1 cellular context compared by ENCODE assay signal in genomic region chr19:49421039-49421877, GRCh38.
TF ChIP-seq lines count a peak whose summit lies in the region.

No MANE protein-coding gene starts in this region.

TF ChIP-seq in K562, 482 proteins besides CTCF, POLR2A, EP300 and RAD21 (continues in another document):
- no peak for TF ChIP-seq SUPT5H (IDR thresholded peaks at IDR 0.05)
- TF ChIP-seq SRF (CRISPR knock-in tag; IDR thresholded peaks at IDR 0.05): 0 out of 4 replicates have a peak, but pooled peaks of 1 of the 2 experiments have one; percentile 22
- 0 out of 2 replicates have a peak, but pooled peaks have one; percentile 24 for TF ChIP-seq ZSCAN29 (IDR thresholded peaks at IDR 0.05)
- peak; percentile 34 for TF ChIP-seq NFYB (IDR thresholded peaks at IDR 0.05; ENCODE audit: extremely low read depth, insufficient read length)
- TF ChIP-seq IRF2 (CRISPR knock-in tag; IDR thresholded peaks at IDR 0.05): no peak
- TF ChIP-seq E2F6 (IDR thresholded peaks at IDR 0.05; ENCODE audit: borderline replicate concordance in 1 of 2, extremely low read depth in 1 of 2, insufficient read depth in 1 of 2, insufficient read length in 1 of 2, low read depth in 1 of 2, low read length in 1 of 2, poor library complexity in 1 of 2, severe bottlenecking in 1 of 2): peak; percentile 87 to 93
- TF ChIP-seq JUNB (CRISPR knock-in tag; conservative IDR thresholded peaks at IDR 0.05): no peak
- peak; percentile 100 for TF ChIP-seq CTBP1 (IDR thresholded peaks at IDR 0.05; ENCODE audit: borderline replicate concordance)
- peak; percentile 76 for TF ChIP-seq CXXC5 (CRISPR knock-in tag; IDR thresholded peaks at IDR 0.05)
- TF ChIP-seq IRF1 (CRISPR knock-in tag; IDR thresholded peaks at IDR 0.05; ENCODE audit: borderline replicate concordance): no peak
- peak; percentile 49; the same call in 1 of the 2 replicates for TF ChIP-seq GABPB1 (CRISPR knock-in tag; IDR thresholded peaks at IDR 0.05)
- TF ChIP-seq PRDM10 (IDR thresholded peaks at IDR 0.05; ENCODE audit: partially characterized antibody): peak; percentile 56
- 0 out of 2 replicates have a peak, but pooled peaks have one; percentile 17 for TF ChIP-seq BHLHE40 (IDR thresholded peaks at IDR 0.05; ENCODE audit: low read length)
- no peak for TF ChIP-seq ZNF24 (IDR thresholded peaks at IDR 0.05)
- no peak for TF ChIP-seq PTBP1 (IDR thresholded peaks at IDR 0.05; ENCODE audit: low read depth, low read length)
- 0 out of 2 replicates have a peak, but pooled peaks have one; percentile 49 for TF ChIP-seq NR1H2 (CRISPR knock-in tag; IDR thresholded peaks at IDR 0.05)
- no peak for TF ChIP-seq ZMIZ1 (IDR thresholded peaks at IDR 0.05; ENCODE audit: low read depth in 2 of 2, low read length in 2 of 2)
- TF ChIP-seq L3MBTL2 (IDR thresholded peaks at IDR 0.05): peak; percentile 87
- TF ChIP-seq KDM1A (IDR thresholded peaks at IDR 0.05): 0 out of 4 replicates have a peak, but pooled peaks of 1 of the 2 experiments have one; percentile 8
- TF ChIP-seq NFE2 (IDR thresholded peaks at IDR 0.05; ENCODE audit: low read depth): no peak
- TF ChIP-seq E2F3 (CRISPR knock-in tag; IDR thresholded peaks at IDR 0.05): peak; percentile 56; the same call in 1 of the 2 replicates
- no peak for TF ChIP-seq ZNF347 (CRISPR knock-in tag; IDR thresholded peaks at IDR 0.05; ENCODE audit: low read depth)
- TF ChIP-seq BRCA1 (IDR thresholded peaks at IDR 0.05): no peak
- 0 out of 2 replicates have a peak, but pooled peaks have one; percentile 20 for TF ChIP-seq BRCA1 (CRISPR knock-in tag; IDR thresholded peaks at IDR 0.05)
- TF ChIP-seq TRIM28 (IDR thresholded peaks at IDR 0.05): no peak
- TF ChIP-seq GTF2E2 (tag; IDR thresholded peaks at IDR 0.05): 0 out of 2 replicates have a peak, but pooled peaks have one; percentile 45
- TF ChIP-seq SAFB2 (IDR thresholded peaks at IDR 0.05; ENCODE audit: borderline replicate concordance, low read depth, low read length, severe bottlenecking): no peak
- no peak for TF ChIP-seq ZNF165 (CRISPR knock-in tag; IDR thresholded peaks at IDR 0.05; ENCODE audit: borderline replicate concordance)
- TF ChIP-seq NRF1 (conservative IDR thresholded peaks at IDR 0.05 in 1 of 2, IDR thresholded peaks at IDR 0.05 in 1 of 2): peak; percentile 80 to 83
- no peak for TF ChIP-seq HDGF (IDR thresholded peaks at IDR 0.05)
- TF ChIP-seq SMARCA4 (IDR thresholded peaks at IDR 0.05): no peak
- peak; percentile 67 for TF ChIP-seq MGA (IDR thresholded peaks at IDR 0.05)
- TF ChIP-seq THAP12 (CRISPR knock-in tag; IDR thresholded peaks at IDR 0.05): peak; percentile 29; the same call in 1 of the 2 replicates
- TF ChIP-seq BMI1 (IDR thresholded peaks at IDR 0.05; ENCODE audit: low read length): peak; percentile 70; the same call in 1 of the 2 replicates
- TF ChIP-seq E2F1 (CRISPR knock-in tag; IDR thresholded peaks at IDR 0.05): peak; percentile 62; the same call in 1 of the 2 replicates
- TF ChIP-seq RFX1 (IDR thresholded peaks at IDR 0.05): peak; percentile 99
